Comparison of ENCODE assay signal across 3 cellular contexts in the genomic region with DNA sequence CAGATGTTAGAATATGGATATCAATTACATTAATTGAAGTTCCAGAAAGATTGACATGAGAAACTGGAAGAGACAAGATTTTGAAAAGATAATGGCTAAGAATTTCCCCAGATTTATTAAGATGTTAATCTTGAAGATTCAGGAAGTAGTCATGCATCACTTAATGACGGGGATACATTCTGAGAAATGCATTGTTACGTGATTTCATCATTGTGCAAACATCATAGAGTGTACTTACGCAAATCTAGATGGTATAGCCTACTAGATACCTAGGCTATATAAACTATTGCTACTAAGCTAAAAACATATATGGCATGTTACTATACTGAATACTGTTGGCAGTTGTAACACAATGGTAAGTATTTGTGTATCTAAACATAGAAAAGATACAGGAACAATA.
TF ChIP-seq lines count a peak whose summit lies in the region.

No MANE protein-coding gene starts in this region.

TF ChIP-seq in HepG2, 621 proteins besides CTCF, POLR2A, EP300 and RAD21:
- TF ChIP-seq THAP11 (CRISPR knock-in tag; IDR thresholded peaks at IDR 0.05) (no peak), CEBPG (CRISPR knock-in tag; IDR thresholded peaks at IDR 0.05) (0 out of 2 replicates have a peak, but pooled peaks have one; percentile 20), CEBPB (IDR thresholded peaks at IDR 0.05; ENCODE audit: borderline replicate concordance, low read depth, low read length) (peak; percentile 69), ZNF331 (CRISPR knock-in tag; IDR thresholded peaks at IDR 0.05) (no peak), ARNTL (CRISPR knock-in tag; IDR thresholded peaks at IDR 0.05) (no peak), MED13 (CRISPR knock-in tag; IDR thresholded peaks at IDR 0.05) (no peak), ATF7 (IDR thresholded peaks at IDR 0.05) (0 out of 2 replicates have a peak, but pooled peaks have one; percentile 10), ATF7 (CRISPR knock-in tag; IDR thresholded peaks at IDR 0.05) (no peak)

TF ChIP-seq in IMR-90, 13 proteins besides CTCF, POLR2A, EP300 and RAD21:
- 0 out of 2 replicates have a peak, but pooled peaks have one; percentile 8 for TF ChIP-seq CEBPB (IDR thresholded peaks at IDR 0.05; ENCODE audit: low read depth, low read length)
- TF ChIP-seq, protein P1, sequence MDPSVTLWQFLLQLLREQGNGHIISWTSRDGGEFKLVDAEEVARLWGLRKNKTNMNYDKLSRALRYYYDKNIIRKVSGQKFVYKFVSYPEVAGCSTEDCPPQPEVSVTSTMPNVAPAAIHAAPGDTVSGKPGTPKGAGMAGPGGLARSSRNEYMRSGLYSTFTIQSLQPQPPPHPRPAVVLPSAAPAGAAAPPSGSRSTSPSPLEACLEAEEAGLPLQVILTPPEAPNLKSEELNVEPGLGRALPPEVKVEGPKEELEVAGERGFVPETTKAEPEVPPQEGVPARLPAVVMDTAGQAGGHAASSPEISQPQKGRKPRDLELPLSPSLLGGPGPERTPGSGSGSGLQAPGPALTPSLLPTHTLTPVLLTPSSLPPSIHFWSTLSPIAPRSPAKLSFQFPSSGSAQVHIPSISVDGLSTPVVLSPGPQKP (IDR thresholded peaks at IDR 0.05; ENCODE audit: borderline replicate concordance, low read depth, low read length): no peak

TF ChIP-seq in K562, 482 proteins besides CTCF, POLR2A, EP300 and RAD21:
- TF ChIP-seq MTA1 (IDR thresholded peaks at IDR 0.05; ENCODE audit: borderline replicate concordance) (no peak), MEF2D (tag; conservative IDR thresholded peaks at IDR 0.05; ENCODE audit: low read depth) (no peak), FOXJ2 (tag; IDR thresholded peaks at IDR 0.05) (no peak), SMAD3 (CRISPR knock-in tag; conservative IDR thresholded peaks at IDR 0.05) (no peak), TFAM (CRISPR knock-in tag; conservative IDR thresholded peaks at IDR 0.05) (no peak), GATA2 (CRISPR knock-in tag; IDR thresholded peaks at IDR 0.05) (no peak), NELFE (IDR thresholded peaks at IDR 0.05; ENCODE audit: insufficient read depth, insufficient read length) (no peak), SRSF3 (IDR thresholded peaks at IDR 0.05; ENCODE audit: insufficient read depth, low read length) (no peak), PRDM10 (IDR thresholded peaks at IDR 0.05; ENCODE audit: partially characterized antibody) (no peak), CEBPG (CRISPR knock-in tag; IDR thresholded peaks at IDR 0.05) (no peak), CEBPG (tag; conservative IDR thresholded peaks at IDR 0.05 in 1 of 2, IDR thresholded peaks at IDR 0.05 in 1 of 2) (peak; percentile 23 to 65; a peak in 2 of 4 replicates), GTF2E2 (tag; IDR thresholded peaks at IDR 0.05) (no peak), XRCC3 (IDR thresholded peaks at IDR 0.05) (no peak), CBX3 (IDR thresholded peaks at IDR 0.05; ENCODE audit: borderline replicate concordance in 1 of 2, low read length in 2 of 2) (no peak), CREB1 (IDR thresholded peaks at IDR 0.05) (no peak), CREB1 (CRISPR knock-in tag; IDR thresholded peaks at IDR 0.05) (no peak), PHF21A (IDR thresholded peaks at IDR 0.05; ENCODE audit: borderline replicate concordance, low read depth) (no peak), ATF3 (IDR thresholded peaks at IDR 0.05) (peak; percentile 25; the same call in 1 of the 2 replicates), ATF3 (CRISPR knock-in tag; conservative IDR thresholded peaks at IDR 0.05) (no peak), TRIM24 (IDR thresholded peaks at IDR 0.05) (peak in 1 of 2 experiments; percentile 14; a peak in 1 of 4 replicates), FOXA3 (CRISPR knock-in tag; conservative IDR thresholded peaks at IDR 0.05 in 1 of 2, IDR thresholded peaks at IDR 0.05 in 1 of 2) (peak in 1 of 2 experiments; percentile 15; a peak in 1 of 4 replicates), XRCC4 (IDR thresholded peaks at IDR 0.05; ENCODE audit: extremely low read depth, insufficient read depth, insufficient read length) (no peak)
- TF ChIP-seq, protein P2, sequence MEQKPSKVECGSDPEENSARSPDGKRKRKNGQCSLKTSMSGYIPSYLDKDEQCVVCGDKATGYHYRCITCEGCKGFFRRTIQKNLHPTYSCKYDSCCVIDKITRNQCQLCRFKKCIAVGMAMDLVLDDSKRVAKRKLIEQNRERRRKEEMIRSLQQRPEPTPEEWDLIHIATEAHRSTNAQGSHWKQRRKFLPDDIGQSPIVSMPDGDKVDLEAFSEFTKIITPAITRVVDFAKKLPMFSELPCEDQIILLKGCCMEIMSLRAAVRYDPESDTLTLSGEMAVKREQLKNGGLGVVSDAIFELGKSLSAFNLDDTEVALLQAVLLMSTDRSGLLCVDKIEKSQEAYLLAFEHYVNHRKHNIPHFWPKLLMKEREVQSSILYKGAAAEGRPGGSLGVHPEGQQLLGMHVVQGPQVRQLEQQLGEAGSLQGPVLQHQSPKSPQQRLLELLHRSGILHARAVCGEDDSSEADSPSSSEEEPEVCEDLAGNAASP (IDR thresholded peaks at IDR 0.05): no peak
